23 cellular contexts compared by ENCODE assay signal in genomic region chr15:68992696-68993095, GRCh38. TPM values are rescaled to one million over a fixed set of nuclear protein-coding genes. Genes with fewer than 3 reads are reported as not detected.
DNase-seq lines count a peak whose midpoint lies in the region; ATAC-seq and TF ChIP-seq lines count a peak whose summit lies in the region.
"Had no signal": no experiment of that assay in that cellular context is flagged by ENCODE, and none has a peak within 500 bp of the region (broad histone marks: within the 10 kb centered on the region; RNA-seq: fewer than 3 reads in every experiment).

No MANE protein-coding gene starts in this region.

- no peak for ATAC-seq in sciatic nerve

- no peak overlapping the region for H3K4me3 Mint-ChIP-seq in nephron
- H3K4me3 Mint-ChIP-seq: CD4-positive, alpha-beta memory T cell had no signal

- H3K36me3 Mint-ChIP-seq in nephron (ENCODE audit: low read depth) = no peaks in the 10 kb centered on the region
- H3K36me3 Mint-ChIP-seq: CD4-positive, alpha-beta memory T cell had no signal

- H3K36me3 ChIP-seq in HEK293 (ENCODE audit: control insufficient read depth in 2 of 2, insufficient read depth in 1 of 2, low read length in 2 of 2) (no peaks in the 10 kb centered on the region), WERI-Rb-1 (no peaks in the 10 kb centered on the region), esophagus muscularis mucosa (no peaks in the 10 kb centered on the region)
- H3K36me3 ChIP-seq: MG63 had no signal

- WGBS in esophagus muscularis mucosa = 96% methylated on average over 4 of the region's 6 CpGs

- DNase-seq in WERI-Rb-1 (no peak), esophagus muscularis mucosa (ENCODE audit: extremely low spot score) (peak; percentile 8), UCSD-AML1 (lab: John Stamatoyannopoulos, UW; ENCODE audit: unreplicated experiment) (no peak), SK-N-DZ (ENCODE audit: low spot score) (no peak), DMS53 (lab: John Stamatoyannopoulos, UW) (no peak), sciatic nerve (ENCODE audit: low spot score) (no peak)
- DNase-seq: C1 segment of cervical spinal cord; CD4-positive, alpha-beta memory T cell; DMS 273 treated with DMSO at 0.1 percent for 48 hours; DND-41; H7; MG63; NCI-H1105 treated with DMSO at 0.1 percent for 48 hours; NCI-H146; NCI-H1930; NCI-H446 treated with DMSO at 0.1 percent for 48 hours; NCI-H526; RPMI8226; SHP77 had no signal

- CTCF ChIA-PET in HEK293 (lab: Yijun Ruan, JAX) = interaction anchor here (0.8 kb wide), 1 partner anchor 39 kb away, joined by 4 read pairs; no protein-coding TSS in a partner anchor

- no peak overlapping the region for H3K4me3 ChIP-seq in HEK293 (ENCODE audit: low read depth, low read length)
- H3K4me3 ChIP-seq in WERI-Rb-1 (ENCODE audit: low read depth, low read length) = no peak overlapping the region
- H3K4me3 ChIP-seq in esophagus muscularis mucosa = no peak overlapping the region
- H3K4me3 ChIP-seq: K562, MG63 had no signal

- H3K4me1 ChIP-seq in HEK293 (ENCODE audit: control insufficient read depth, insufficient read depth, low read length) (peaks cover 7% of the 10 kb centered on the region; the same call in 1 of the 2 replicates), esophagus muscularis mucosa (peaks cover 0 to 4% (median 0%) of the 10 kb centered on the region in 4 donors)

- no peak for TF ChIP-seq POLR2A in esophagus muscularis mucosa (IDR thresholded peaks at IDR 0.05; ENCODE audit: low read depth)

- intact Hi-C loops in esophagus muscularis mucosa (cut with DNase I) = no loop called here
- intact Hi-C loops in sciatic nerve (cut with DNase I) = no loop called here

- TF ChIP-seq CTCF in HEK293 (tag by site-specific recombination; IDR thresholded peaks at IDR 0.05) = no peak
- TF ChIP-seq CTCF in WERI-Rb-1 (IDR thresholded peaks at IDR 0.05; ENCODE audit: low read depth, low read length) = no peak
- TF ChIP-seq CTCF in esophagus muscularis mucosa (IDR thresholded peaks at IDR 0.05) = no peak
- TF ChIP-seq CTCF in nephron (IDR thresholded peaks at IDR 0.05; ENCODE audit: unreplicated experiment in 3 of 3) = no peak

- H3K27ac ChIP-seq in HEK293 (ENCODE audit: extremely low read depth, low read depth, low read length) = peak overlapping the region; percentile 81
- H3K27ac ChIP-seq in WERI-Rb-1 = peak overlapping the region; percentile 100
- no peak overlapping the region for H3K27ac ChIP-seq in esophagus muscularis mucosa (replicated peaks in 1 of 4)

- H3K9me3 ChIP-seq in HEK293 (ENCODE audit: control insufficient read depth, insufficient read depth, low read depth, low read length) = no peaks in the 10 kb centered on the region
- H3K9me3 ChIP-seq in WERI-Rb-1 (ENCODE audit: severe bottlenecking) = no peaks in the 10 kb centered on the region
- no peaks in the 10 kb centered on the region for H3K9me3 ChIP-seq in esophagus muscularis mucosa
- H3K9me3 ChIP-seq: MG63 had no signal

- peaks cover 49% of the 10 kb centered on the region for H3K4me1 Mint-ChIP-seq in nephron
- H3K4me1 Mint-ChIP-seq: CD4-positive, alpha-beta memory T cell had no signal

- POLR2A ChIA-PET in HEK293 (lab: Yijun Ruan, JAX) = no interaction called here

- H3K9me3 Mint-ChIP-seq in nephron = peaks cover 3% of the 10 kb centered on the region
- H3K9me3 Mint-ChIP-seq: CD4-positive, alpha-beta memory T cell had no signal

- TF ChIP-seq EP300 in esophagus muscularis mucosa (IDR thresholded peaks at IDR 0.05) = no peak

- H3K27me3 ChIP-seq in WERI-Rb-1 (ENCODE audit: insufficient read depth, low read depth, severe bottlenecking) = no peaks in the 10 kb centered on the region
- H3K27me3 ChIP-seq in esophagus muscularis mucosa = no peaks in the 10 kb centered on the region
- H3K27me3 ChIP-seq: MG63 had no signal

- H3K27me3 Mint-ChIP-seq in nephron (ENCODE audit: low read depth) = peaks cover 5% of the 10 kb centered on the region

- H3K27ac Mint-ChIP-seq in nephron = peak overlapping the region in 2 of 3 experiments; percentile 79 to 97
- H3K27ac Mint-ChIP-seq: CD4-positive, alpha-beta memory T cell had no signal

TF ChIP-seq in HEK293, 187 proteins besides CTCF, POLR2A, EP300 and RAD21:
- TF ChIP-seq ZNF561 (tag by site-specific recombination; IDR thresholded peaks at IDR 0.05; ENCODE audit: borderline replicate concordance) = no peak

RNA-seq across cellular contexts. Expression of gene NOX5, which starts 21.8 kb away (rescaled TPM):
- under 1 TPM; under 0.01 to 0.66 (median 0.34) TPM for total RNA-seq in esophagus muscularis mucosa
- 0.06 TPM in 1 of 2 replicates, not detected in the other for polyA plus RNA-seq in SK-N-DZ (2014; cell fraction: cytosol; rRNA removed)
- polyA plus RNA-seq in SK-N-DZ (2014; cell fraction: nucleus; rRNA removed) = not detected in 2 replicates
- total RNA-seq in sciatic nerve = 0.45 TPM
- total RNA-seq: A673, H7, K562 had no signal
- polyA plus RNA-seq: CD4-positive, alpha-beta memory T cell had no signal

Comparison
In these comparisons a context has a peak if more than half of its experiments do, and no peak if none do; other contexts are left out.
1. H3K27ac ChIP-seq: peak in HEK293 (single experiment) and WERI-Rb-1 (single experiment); none in esophagus muscularis mucosa (0 of 4).